In genomic region chr9:107638496-107638895, GRCh38 we compare ENCODE assay signal across 8 cellular contexts.
A peak's percentile ranks its signal among the peaks of the same experiment; 100 is the strongest.
DNase-seq lines count a peak whose midpoint lies in the region; ATAC-seq and TF ChIP-seq lines count a peak whose summit lies in the region.

No MANE protein-coding gene starts in this region.

- intact Hi-C loops in CD8-positive, alpha-beta T cell (cut with DNase I, micrococcal nuclease) = no loop called here

- H3K36me3 ChIP-seq in CD8-positive, alpha-beta T cell (ENCODE audit: insufficient read depth, low read length) = no peaks in the 10 kb centered on the region
- no peaks in the 10 kb centered on the region for H3K36me3 ChIP-seq in rectal smooth muscle tissue (ENCODE audit: control insufficient read depth, insufficient read depth, low read length)

- H3K4me3 ChIP-seq in CD8-positive, alpha-beta T cell (ENCODE audit: low read depth, low read length) = no peak overlapping the region
- H3K4me3 ChIP-seq in rectal smooth muscle tissue (ENCODE audit: low read length) = peak overlapping the region; percentile 61

- CTCF ChIA-PET in CD8-positive, alpha-beta T cell (lab: Charles Lee) = no interaction called here
- CTCF ChIA-PET in WTC11 (lab: Charles Lee) = no interaction called here

- no peaks in the 10 kb centered on the region for H3K4me1 ChIP-seq in CD8-positive, alpha-beta T cell (ENCODE audit: insufficient read depth, low read length)
- H3K4me1 ChIP-seq in rectal smooth muscle tissue (ENCODE audit: control insufficient read depth, insufficient read depth, low read length) = peaks cover 18% of the 10 kb centered on the region

- H3K4me1 Mint-ChIP-seq in CD8-positive, alpha-beta T cell (ENCODE audit: low read depth) = peaks cover 10% of the 10 kb centered on the region
- H3K4me1 Mint-ChIP-seq in WTC11 = peaks cover 38% of the 10 kb centered on the region

- peak overlapping the region; percentile 12 for H3K4me3 Mint-ChIP-seq in CD8-positive, alpha-beta T cell
- peak overlapping the region; percentile 71 for H3K4me3 Mint-ChIP-seq in WTC11

- no peak for TF ChIP-seq CTCF in CD8-positive, alpha-beta T cell (IDR thresholded peaks at IDR 0.05)
- no peak for TF ChIP-seq CTCF in WTC11 (IDR thresholded peaks at IDR 0.05)

- ATAC-seq in CD8-positive, alpha-beta T cell = no peak
- ATAC-seq in WTC11 = no peak
- no peak for ATAC-seq in HG02981 (IDR thresholded peaks at IDR 0.05; ENCODE audit: unreplicated experiment)
- ATAC-seq in GM19463 (IDR thresholded peaks at IDR 0.05; ENCODE audit: unreplicated experiment) = no peak

- H3K27me3 ChIP-seq in CD8-positive, alpha-beta T cell (ENCODE audit: insufficient read depth, low read length) = peaks cover 5% of the 10 kb centered on the region
- no peaks in the 10 kb centered on the region for H3K27me3 ChIP-seq in rectal smooth muscle tissue (ENCODE audit: control insufficient read depth, insufficient read depth, low read length)

- no peaks in the 10 kb centered on the region for H3K9me3 ChIP-seq in CD8-positive, alpha-beta T cell (ENCODE audit: low read length)

- H3K27me3 Mint-ChIP-seq in CD8-positive, alpha-beta T cell (ENCODE audit: low read depth) = peaks cover 43% of the 10 kb centered on the region
- H3K27me3 Mint-ChIP-seq in WTC11 (ENCODE audit: low read depth) = peaks cover 24% of the 10 kb centered on the region

- no peaks in the 10 kb centered on the region for H3K36me3 Mint-ChIP-seq in CD8-positive, alpha-beta T cell
- H3K36me3 Mint-ChIP-seq in WTC11 = no peaks in the 10 kb centered on the region

- peaks cover 2% of the 10 kb centered on the region for H3K9me3 Mint-ChIP-seq in CD8-positive, alpha-beta T cell
- no peaks in the 10 kb centered on the region; the same call in 1 of the 2 replicates for H3K9me3 Mint-ChIP-seq in WTC11

- POLR2A ChIA-PET in CD8-positive, alpha-beta T cell (lab: Charles Lee) = no interaction called here
- POLR2A ChIA-PET in WTC11 (lab: Charles Lee) = no interaction called here

- no peak overlapping the region for H3K27ac ChIP-seq in CD8-positive, alpha-beta T cell (ENCODE audit: low read depth, low read length)
- peak overlapping the region; percentile 99 for H3K27ac ChIP-seq in rectal smooth muscle tissue (ENCODE audit: low read depth, low read length)

- H3K27ac Mint-ChIP-seq in CD8-positive, alpha-beta T cell = no peak overlapping the region
- no peak overlapping the region for H3K27ac Mint-ChIP-seq in WTC11

- H3K9ac ChIP-seq in rectal smooth muscle tissue (ENCODE audit: low read length) = peak overlapping the region; percentile 49

- DNase-seq in CD8-positive, alpha-beta T cell = no peak
- DNase-seq in WTC11 (ENCODE audit: low spot score) = no peak
- DNase-seq in fibroblast of peridontal ligament (ENCODE audit: extremely low read depth) = peak; percentile 54
- DNase-seq in stimulated activated CD4-positive, alpha-beta T cell treated with anti-CD3 and anti-CD28 coated beads, Interleukin-2, amount 100 ng/mL, for 48 hours = no peak
- no peak for DNase-seq in midbrain (lab: John Stamatoyannopoulos, UW)

TF ChIP-seq in WTC11, 78 proteins besides CTCF, POLR2A, EP300 and RAD21:
- TF ChIP-seq NR2C2 (CRISPR knock-in tag; IDR thresholded peaks at IDR 0.05) (no peak), PRRX2 (CRISPR knock-in tag; IDR thresholded peaks at IDR 0.05) (no peak), ZNF219 (CRISPR knock-in tag; IDR thresholded peaks at IDR 0.05; ENCODE audit: borderline replicate concordance) (no peak)
- TF ChIP-seq, protein P1, sequence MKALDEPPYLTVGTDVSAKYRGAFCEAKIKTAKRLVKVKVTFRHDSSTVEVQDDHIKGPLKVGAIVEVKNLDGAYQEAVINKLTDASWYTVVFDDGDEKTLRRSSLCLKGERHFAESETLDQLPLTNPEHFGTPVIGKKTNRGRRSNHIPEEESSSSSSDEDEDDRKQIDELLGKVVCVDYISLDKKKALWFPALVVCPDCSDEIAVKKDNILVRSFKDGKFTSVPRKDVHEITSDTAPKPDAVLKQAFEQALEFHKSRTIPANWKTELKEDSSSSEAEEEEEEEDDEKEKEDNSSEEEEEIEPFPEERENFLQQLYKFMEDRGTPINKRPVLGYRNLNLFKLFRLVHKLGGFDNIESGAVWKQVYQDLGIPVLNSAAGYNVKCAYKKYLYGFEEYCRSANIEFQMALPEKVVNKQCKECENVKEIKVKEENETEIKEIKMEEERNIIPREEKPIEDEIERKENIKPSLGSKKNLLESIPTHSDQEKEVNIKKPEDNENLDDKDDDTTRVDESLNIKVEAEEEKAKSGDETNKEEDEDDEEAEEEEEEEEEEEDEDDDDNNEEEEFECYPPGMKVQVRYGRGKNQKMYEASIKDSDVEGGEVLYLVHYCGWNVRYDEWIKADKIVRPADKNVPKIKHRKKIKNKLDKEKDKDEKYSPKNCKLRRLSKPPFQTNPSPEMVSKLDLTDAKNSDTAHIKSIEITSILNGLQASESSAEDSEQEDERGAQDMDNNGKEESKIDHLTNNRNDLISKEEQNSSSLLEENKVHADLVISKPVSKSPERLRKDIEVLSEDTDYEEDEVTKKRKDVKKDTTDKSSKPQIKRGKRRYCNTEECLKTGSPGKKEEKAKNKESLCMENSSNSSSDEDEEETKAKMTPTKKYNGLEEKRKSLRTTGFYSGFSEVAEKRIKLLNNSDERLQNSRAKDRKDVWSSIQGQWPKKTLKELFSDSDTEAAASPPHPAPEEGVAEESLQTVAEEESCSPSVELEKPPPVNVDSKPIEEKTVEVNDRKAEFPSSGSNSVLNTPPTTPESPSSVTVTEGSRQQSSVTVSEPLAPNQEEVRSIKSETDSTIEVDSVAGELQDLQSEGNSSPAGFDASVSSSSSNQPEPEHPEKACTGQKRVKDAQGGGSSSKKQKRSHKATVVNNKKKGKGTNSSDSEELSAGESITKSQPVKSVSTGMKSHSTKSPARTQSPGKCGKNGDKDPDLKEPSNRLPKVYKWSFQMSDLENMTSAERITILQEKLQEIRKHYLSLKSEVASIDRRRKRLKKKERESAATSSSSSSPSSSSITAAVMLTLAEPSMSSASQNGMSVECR (CRISPR knock-in tag; IDR thresholded peaks at IDR 0.05; ENCODE audit: borderline replicate concordance) = no peak
- TF ChIP-seq, protein P2, sequence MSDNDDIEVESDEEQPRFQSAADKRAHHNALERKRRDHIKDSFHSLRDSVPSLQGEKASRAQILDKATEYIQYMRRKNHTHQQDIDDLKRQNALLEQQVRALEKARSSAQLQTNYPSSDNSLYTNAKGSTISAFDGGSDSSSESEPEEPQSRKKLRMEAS (CRISPR knock-in tag; IDR thresholded peaks at IDR 0.05) = no peak
- TF ChIP-seq, protein P3, sequence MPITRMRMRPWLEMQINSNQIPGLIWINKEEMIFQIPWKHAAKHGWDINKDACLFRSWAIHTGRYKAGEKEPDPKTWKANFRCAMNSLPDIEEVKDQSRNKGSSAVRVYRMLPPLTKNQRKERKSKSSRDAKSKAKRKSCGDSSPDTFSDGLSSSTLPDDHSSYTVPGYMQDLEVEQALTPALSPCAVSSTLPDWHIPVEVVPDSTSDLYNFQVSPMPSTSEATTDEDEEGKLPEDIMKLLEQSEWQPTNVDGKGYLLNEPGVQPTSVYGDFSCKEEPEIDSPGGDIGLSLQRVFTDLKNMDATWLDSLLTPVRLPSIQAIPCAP (CRISPR knock-in tag; IDR thresholded peaks at IDR 0.05) = no peak
- TF ChIP-seq, protein P4, sequence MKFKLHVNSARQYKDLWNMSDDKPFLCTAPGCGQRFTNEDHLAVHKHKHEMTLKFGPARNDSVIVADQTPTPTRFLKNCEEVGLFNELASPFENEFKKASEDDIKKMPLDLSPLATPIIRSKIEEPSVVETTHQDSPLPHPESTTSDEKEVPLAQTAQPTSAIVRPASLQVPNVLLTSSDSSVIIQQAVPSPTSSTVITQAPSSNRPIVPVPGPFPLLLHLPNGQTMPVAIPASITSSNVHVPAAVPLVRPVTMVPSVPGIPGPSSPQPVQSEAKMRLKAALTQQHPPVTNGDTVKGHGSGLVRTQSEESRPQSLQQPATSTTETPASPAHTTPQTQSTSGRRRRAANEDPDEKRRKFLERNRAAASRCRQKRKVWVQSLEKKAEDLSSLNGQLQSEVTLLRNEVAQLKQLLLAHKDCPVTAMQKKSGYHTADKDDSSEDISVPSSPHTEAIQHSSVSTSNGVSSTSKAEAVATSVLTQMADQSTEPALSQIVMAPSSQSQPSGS (CRISPR knock-in tag; IDR thresholded peaks at IDR 0.05; ENCODE audit: borderline replicate concordance, low read depth) = no peak
TF ChIP-seq in WTC11: peak in this region for 0.
